ENCODE assay signal across 8 cellular contexts in genomic region chr14:49585803-49586672, GRCh38. TPM values are rescaled to one million over a fixed set of nuclear protein-coding genes. Genes with fewer than 3 reads are reported as not detected.
A peak's percentile ranks its signal among the peaks of the same experiment; 100 is the strongest.
DNase-seq lines count a peak whose midpoint lies in the region; ATAC-seq and TF ChIP-seq lines count a peak whose summit lies in the region.

RPS29 (minus strand) TSS chr14:49586380; CDS start chr14:49586346, 34 bp downstream.

- TF ChIP-seq POLR2A in erythroblast (IDR thresholded peaks at IDR 0.05; ENCODE audit: low read length) = peak; percentile 98

- peaks cover 11 to 21% of the 10 kb centered on the region in 2 donors for H3K36me3 ChIP-seq in mucosa of rectum (ENCODE audit: control insufficient read depth in 2 of 2, insufficient read depth in 2 of 2, low read length in 2 of 2)

- H3K9me3 ChIP-seq in mucosa of rectum (ENCODE audit: control insufficient read depth in 2 of 2, low read length in 2 of 2) = no peaks in the 10 kb centered on the region

- peak within 1 kb of the TSS; percentile 96 to 97 for H3K27ac ChIP-seq in mucosa of rectum (ENCODE audit: low read depth in 2 of 2, low read length in 2 of 2)

- in situ Hi-C loops in KBM-7 (cut with MboI; ENCODE audit: low pct_unique_long_range_greater_than_20kb, low sequenced_read_pairs) = no loop called here

- H3K27me3 Mint-ChIP-seq in activated T-cell treated with anti-CD3 and anti-CD28 coated beads, Interleukin-2, amount 50 U/mL, for 24 hours = peaks cover 4% of the 10 kb centered on the region

- DNase-seq in DMS153 (lab: John Stamatoyannopoulos, UW) (peak; percentile 97), KBM-7 (peak; percentile 100), erythroblast (lab: John Stamatoyannopoulos, UW) (peak; percentile 99 to 100)
- DNase-seq in activated T-cell treated with anti-CD3 and anti-CD28 coated beads, Interleukin-2, amount 50 U/mL, for 24 hours = peak; percentile 100
- DNase-seq in stimulated activated CD8-positive, alpha-beta memory T cell treated with anti-CD3 and anti-CD28 coated beads, Interleukin-4, amount 100 ng/mL, for 48 hours = peak; percentile 98

- H3K4me3 ChIP-seq in mucosa of rectum (ENCODE audit: low read length in 2 of 2) = peak within 1 kb of the TSS; percentile 94

- peak within 1 kb of the TSS; percentile 100 for H3K27ac Mint-ChIP-seq in activated T-cell treated with anti-CD3 and anti-CD28 coated beads, Interleukin-2, amount 50 U/mL, for 24 hours

- ATAC-seq in GM21717 (IDR thresholded peaks at IDR 0.05; ENCODE audit: unreplicated experiment) = peak; percentile 90

- H3K27me3 ChIP-seq in mucosa of rectum (ENCODE audit: control insufficient read depth in 2 of 2, insufficient read depth in 2 of 2, low read length in 2 of 2) = no peaks in the 10 kb centered on the region

- H3K4me1 ChIP-seq in mucosa of rectum (ENCODE audit: control insufficient read depth in 2 of 2, insufficient read depth in 2 of 2, low read length in 2 of 2) = peaks cover 13 to 15% of the 10 kb centered on the region in 2 donors

- peak within 1 kb of the TSS; percentile 92 for H3K4me3 Mint-ChIP-seq in activated T-cell treated with anti-CD3 and anti-CD28 coated beads, Interleukin-2, amount 50 U/mL, for 24 hours

- H3K4me1 Mint-ChIP-seq in activated T-cell treated with anti-CD3 and anti-CD28 coated beads, Interleukin-2, amount 50 U/mL, for 24 hours (ENCODE audit: low read depth) = peaks cover 42% of the 10 kb centered on the region

- H3K9ac ChIP-seq in mucosa of rectum (ENCODE audit: low read depth in 1 of 2, low read length in 2 of 2) = peak within 1 kb of the TSS; percentile 96 to 100

- no peaks in the 10 kb centered on the region for H3K9me3 Mint-ChIP-seq in activated T-cell treated with anti-CD3 and anti-CD28 coated beads, Interleukin-2, amount 50 U/mL, for 24 hours

- H3K36me3 Mint-ChIP-seq in activated T-cell treated with anti-CD3 and anti-CD28 coated beads, Interleukin-2, amount 50 U/mL, for 24 hours (ENCODE audit: low read depth) = peaks cover 51% of the 10 kb centered on the region

TF ChIP-seq in PFSK-1, 5 proteins besides CTCF, POLR2A, EP300 and RAD21:
- peak; percentile 94 for TF ChIP-seq POLR2AphosphoS5 (IDR thresholded peaks at IDR 0.05; ENCODE audit: low read depth, low read length)
- TF ChIP-seq TAF1 (IDR thresholded peaks at IDR 0.05; ENCODE audit: borderline replicate concordance, insufficient read depth, low read length) = peak; percentile 96
- no peak for TF ChIP-seq FOXP2 (optimal IDR thresholded peaks at IDR 0.05; ENCODE audit: borderline replicate concordance, extremely low read depth, extremely low read length, insufficient read depth)
TF ChIP-seq in PFSK-1: peak in this region for 2.

RNA-seq across cellular contexts. Expression of gene RPS29, which starts in this region (rescaled TPM):
- 1,903 TPM for polyA plus RNA-seq in PFSK-1 (2012; ENCODE audit: insufficient read length, low read depth)

Comparison
In these comparisons a context has a peak if more than half of its experiments do, and no peak if none do; other contexts are left out.
1. Peak in every context shown above with its lines: DNase-seq, ATAC-seq, H3K4me3 ChIP-seq and H3K27ac ChIP-seq.